Comparison of ENCODE assay signal across 16 cellular contexts in the genomic region with DNA sequence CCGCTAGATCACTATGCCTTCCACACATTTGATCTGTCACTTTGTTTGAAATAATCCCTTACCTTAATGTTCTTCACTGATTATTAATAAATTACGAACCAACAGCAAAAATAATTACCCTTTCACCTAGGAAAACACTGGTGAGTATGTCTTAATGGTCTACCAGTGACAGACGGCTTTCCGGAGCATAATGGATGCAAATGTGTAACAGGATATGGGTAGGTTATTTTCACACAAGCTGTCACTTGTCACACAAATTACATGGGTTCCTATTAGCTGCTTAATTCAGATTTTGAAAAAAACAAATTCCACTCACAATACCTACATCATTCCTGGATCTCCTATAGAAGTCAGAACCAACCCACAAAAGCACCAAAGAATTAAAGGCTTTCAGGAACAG.
A peak's percentile ranks its signal among the peaks of the same experiment; 100 is the strongest.
DNase-seq lines count a peak whose midpoint lies in the region; ATAC-seq and TF ChIP-seq lines count a peak whose summit lies in the region.
"Had no signal": no experiment of that assay in that cellular context is flagged by ENCODE, and none has a peak within 500 bp of the region (broad histone marks: within the 10 kb centered on the region; RNA-seq: fewer than 3 reads in every experiment).

No MANE protein-coding gene starts in this region.

- ATAC-seq in activated T-helper 17 cell treated with anti-CD3 and anti-CD28 coated beads, Interleukin-2, amount 50 U/mL, for 72 hours (replicated peaks) = no peak
- ATAC-seq: HepG2, Panc1 had no signal

- no peaks in the 10 kb centered on the region for H3K27me3 Mint-ChIP-seq in nephron progenitor cell (ENCODE audit: low read depth, poor library complexity)
- H3K27me3 Mint-ChIP-seq in activated T-helper 17 cell treated with anti-CD3 and anti-CD28 coated beads, Interleukin-2, amount 50 U/mL, for 72 hours = peaks cover 7% of the 10 kb centered on the region

- H3K27me3 ChIP-seq in tibial nerve = no peaks in the 10 kb centered on the region
- H3K27me3 ChIP-seq: SJCRH30 had no signal

- POLR2A ChIA-PET in HEK293T (lab: Yijun Ruan, JAX) = no interaction called here

- H3K27ac Mint-ChIP-seq in nephron progenitor cell = peak overlapping the region; percentile 62
- H3K27ac Mint-ChIP-seq in activated T-helper 17 cell treated with anti-CD3 and anti-CD28 coated beads, Interleukin-2, amount 50 U/mL, for 72 hours = no peak overlapping the region
- H3K27ac Mint-ChIP-seq: T-helper 1 cell treated with Interleukin-12 subunit alpha and Interleukin-12 subunit beta and Interleukin-4 antibody, amounts not matched to agents 30 μg/mL and 1 μg/mL, for 36 hours had no signal

- 70 to 79% methylated on average over 4 of the region's 4 CpGs for WGBS in tibial nerve, 2 donors

- H3K4me1 ChIP-seq in tibial nerve = no peaks in the 10 kb centered on the region
- H3K4me1 ChIP-seq: SJCRH30 had no signal

- TF ChIP-seq CTCF in nephron progenitor cell (IDR thresholded peaks at IDR 0.05) = no peak
- TF ChIP-seq CTCF in tibial nerve (IDR thresholded peaks at IDR 0.05) = no peak

- no peak for TF ChIP-seq POLR2A in tibial nerve (IDR thresholded peaks at IDR 0.05)

- CTCF ChIA-PET in HEK293T (lab: Yijun Ruan, JAX) = interaction anchor here (1.3 kb wide), 1 partner anchor 10 kb away, joined by 4 read pairs; no protein-coding TSS in a partner anchor

- peak overlapping the region; percentile 1 for H3K4me3 Mint-ChIP-seq in nephron progenitor cell
- H3K4me3 Mint-ChIP-seq in activated T-helper 17 cell treated with anti-CD3 and anti-CD28 coated beads, Interleukin-2, amount 50 U/mL, for 72 hours = no peak overlapping the region
- H3K4me3 Mint-ChIP-seq: T-helper 1 cell treated with Interleukin-12 subunit alpha and Interleukin-12 subunit beta and Interleukin-4 antibody, amounts not matched to agents 30 μg/mL and 1 μg/mL, for 36 hours had no signal

- no peak for TF ChIP-seq EP300 in tibial nerve (IDR thresholded peaks at IDR 0.05)

- no peak overlapping the region for H3K4me3 ChIP-seq in tibial nerve
- H3K4me3 ChIP-seq: SJCRH30 had no signal

- no peaks in the 10 kb centered on the region for H3K36me3 ChIP-seq in tibial nerve
- H3K36me3 ChIP-seq: SJCRH30 had no signal

- no peaks in the 10 kb centered on the region for H3K9me3 ChIP-seq in tibial nerve
- H3K9me3 ChIP-seq: SJCRH30 had no signal

- DNase-seq in HEK293T (ENCODE audit: extremely low spot score) (no peak), NCI-H1417 treated with DMSO at 0.1 percent for 48 hours (lab: John Stamatoyannopoulos, UW) (peak; percentile 49), NCI-H526 (lab: John Stamatoyannopoulos, UW) (peak; percentile 56 to 77), nephron progenitor cell (no peak), T-helper 1 cell (no peak), tibial nerve (ENCODE audit: low spot score in 2 of 2) (no peak)
- DNase-seq: ACHN, C1 segment of cervical spinal cord, DND-41, KBM-7, MV-4-11, SJCRH30 had no signal

- H3K4me1 Mint-ChIP-seq in nephron progenitor cell = peaks cover 89% of the 10 kb centered on the region
- no peaks in the 10 kb centered on the region for H3K4me1 Mint-ChIP-seq in activated T-helper 17 cell treated with anti-CD3 and anti-CD28 coated beads, Interleukin-2, amount 50 U/mL, for 72 hours

- H3K9me3 Mint-ChIP-seq in nephron progenitor cell = no peaks in the 10 kb centered on the region
- H3K9me3 Mint-ChIP-seq in activated T-helper 17 cell treated with anti-CD3 and anti-CD28 coated beads, Interleukin-2, amount 50 U/mL, for 72 hours = no peaks in the 10 kb centered on the region
- H3K9me3 Mint-ChIP-seq: T-helper 1 cell treated with Interleukin-12 subunit alpha and Interleukin-12 subunit beta and Interleukin-4 antibody, amounts not matched to agents 30 μg/mL and 1 μg/mL, for 36 hours had no signal

- H3K27ac ChIP-seq in tibial nerve = no peak overlapping the region
- H3K27ac ChIP-seq: SJCRH30 had no signal

- peaks cover 7% of the 10 kb centered on the region for H3K36me3 Mint-ChIP-seq in nephron progenitor cell (ENCODE audit: low read depth)
- H3K36me3 Mint-ChIP-seq in activated T-helper 17 cell treated with anti-CD3 and anti-CD28 coated beads, Interleukin-2, amount 50 U/mL, for 72 hours (ENCODE audit: low read depth) = no peaks in the 10 kb centered on the region

TF ChIP-seq in HEK293T, 16 proteins besides CTCF, POLR2A, EP300 and RAD21:
- TF ChIP-seq FOXK2 (IDR thresholded peaks at IDR 0.05) = no peak
- TF ChIP-seq, protein P1, sequence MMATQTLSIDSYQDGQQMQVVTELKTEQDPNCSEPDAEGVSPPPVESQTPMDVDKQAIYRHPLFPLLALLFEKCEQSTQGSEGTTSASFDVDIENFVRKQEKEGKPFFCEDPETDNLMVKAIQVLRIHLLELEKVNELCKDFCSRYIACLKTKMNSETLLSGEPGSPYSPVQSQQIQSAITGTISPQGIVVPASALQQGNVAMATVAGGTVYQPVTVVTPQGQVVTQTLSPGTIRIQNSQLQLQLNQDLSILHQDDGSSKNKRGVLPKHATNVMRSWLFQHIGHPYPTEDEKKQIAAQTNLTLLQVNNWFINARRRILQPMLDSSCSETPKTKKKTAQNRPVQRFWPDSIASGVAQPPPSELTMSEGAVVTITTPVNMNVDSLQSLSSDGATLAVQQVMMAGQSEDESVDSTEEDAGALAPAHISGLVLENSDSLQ (IDR thresholded peaks at IDR 0.05) = peak; percentile 41

Comparison
In these comparisons a context has a peak if more than half of its experiments do, and no peak if none do; other contexts are left out.
1. DNase-seq: peak in NCI-H1417 treated with DMSO at 0.1 percent for 48 hours (single experiment) and NCI-H526 (2 of 2); none in HEK293T (single experiment), nephron progenitor cell (single experiment), T-helper 1 cell (0 of 5) and tibial nerve (0 of 2).